8 cellular contexts compared by ENCODE assay signal in the genomic region with DNA sequence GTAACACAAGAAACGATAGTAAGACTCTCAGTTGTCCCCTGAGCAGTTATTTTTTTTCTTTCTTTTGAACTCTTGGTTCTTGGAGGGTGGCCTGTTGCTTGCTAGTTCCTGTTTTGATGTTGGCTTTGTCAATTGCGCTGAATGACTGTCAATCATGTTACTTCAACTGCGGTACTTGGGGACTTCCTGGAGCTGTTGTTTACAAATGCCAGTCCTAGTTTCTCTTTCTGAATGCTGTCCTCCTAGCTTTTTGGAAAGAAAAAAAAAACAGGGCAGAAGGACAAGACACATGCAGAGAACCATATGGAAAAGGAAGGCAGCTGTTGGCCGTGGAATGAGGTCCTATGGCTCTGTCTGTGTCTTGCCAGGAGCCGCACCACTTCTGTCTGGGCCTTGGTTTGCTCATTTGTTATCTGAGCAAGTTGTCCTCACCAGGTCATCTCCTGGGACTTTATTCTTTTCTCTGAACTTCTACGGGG. TPM values are rescaled to one million over a fixed set of nuclear protein-coding genes. Genes with fewer than 3 reads are reported as not detected.
DNase-seq lines count a peak whose midpoint lies in the region; ATAC-seq and TF ChIP-seq lines count a peak whose summit lies in the region.

No MANE protein-coding gene starts in this region.

- H3K4me3 Mint-ChIP-seq in brain, result peak overlapping the region in 3 of 5 experiments; percentile 17 to 47 (median 31)

- H3K4me1 Mint-ChIP-seq in brain, result peaks cover 70% of the 10 kb centered on the region

- H3K27ac Mint-ChIP-seq in brain, result peak overlapping the region in 3 of 5 experiments; percentile 90 to 96 (median 94)

- H3K27me3 Mint-ChIP-seq in brain, result no peaks in the 10 kb centered on the region

- DNase-seq in NCI-H2171 treated with DMSO at 0.1 percent for 48 hours (lab: John Stamatoyannopoulos, UW) (peak; percentile 33), NCI-H2171 (lab: John Stamatoyannopoulos, UW) (no peak), NOMO-1 treated with dmso at 0.1 percent for 144 hours (lab: John Stamatoyannopoulos, UW; ENCODE audit: unreplicated experiment) (peak; percentile 73), midbrain (lab: John Stamatoyannopoulos, UW) (peak; percentile 15), HCEC 1CT (no peak), dermis blood vessel endothelial cell (no peak)

- H3K9me3 Mint-ChIP-seq in brain, result no peaks in the 10 kb centered on the region

- peak; percentile 59 for ATAC-seq in HG02852 (IDR thresholded peaks at IDR 0.05; ENCODE audit: unreplicated experiment)

- TF ChIP-seq CTCF in brain (conservative IDR thresholded peaks at IDR 0.05), result no peak

- H3K36me3 Mint-ChIP-seq in brain, result no peaks in the 10 kb centered on the region

RNA-seq across cellular contexts. Expression of gene PDCD4, which starts 7.0 kb away (rescaled TPM):
- 37.4 TPM for polyA plus RNA-seq in brain (ENCODE audit: insufficient read depth, low read depth, low replicate concordance)
- total RNA-seq in dermis blood vessel endothelial cell, result 171 and 200 TPM in 2 replicates

RNA-seq across cellular contexts. Expression of gene BBIP1, which starts 54.3 kb away (rescaled TPM):
- 32.5 TPM for polyA plus RNA-seq in brain (ENCODE audit: insufficient read depth, low read depth, low replicate concordance)
- 16.7 and 29.7 TPM in 2 replicates for total RNA-seq in dermis blood vessel endothelial cell

RNA-seq across cellular contexts. Expression of gene SHOC2, which starts 54.7 kb away (rescaled TPM):
- polyA plus RNA-seq in brain (ENCODE audit: insufficient read depth, low read depth, low replicate concordance), result 10.1 TPM
- 62.3 and 70.6 TPM in 2 replicates for total RNA-seq in dermis blood vessel endothelial cell

Comparison
In these comparisons a context has a peak if more than half of its experiments do, and no peak if none do; other contexts are left out.
1. DNase-seq: peak in NCI-H2171 treated with DMSO at 0.1 percent for 48 hours (single experiment), NOMO-1 treated with dmso at 0.1 percent for 144 hours (single experiment) and midbrain (single experiment); none in NCI-H2171 (single experiment), HCEC 1CT (single experiment) and dermis blood vessel endothelial cell (single experiment).